In the genomic region with DNA sequence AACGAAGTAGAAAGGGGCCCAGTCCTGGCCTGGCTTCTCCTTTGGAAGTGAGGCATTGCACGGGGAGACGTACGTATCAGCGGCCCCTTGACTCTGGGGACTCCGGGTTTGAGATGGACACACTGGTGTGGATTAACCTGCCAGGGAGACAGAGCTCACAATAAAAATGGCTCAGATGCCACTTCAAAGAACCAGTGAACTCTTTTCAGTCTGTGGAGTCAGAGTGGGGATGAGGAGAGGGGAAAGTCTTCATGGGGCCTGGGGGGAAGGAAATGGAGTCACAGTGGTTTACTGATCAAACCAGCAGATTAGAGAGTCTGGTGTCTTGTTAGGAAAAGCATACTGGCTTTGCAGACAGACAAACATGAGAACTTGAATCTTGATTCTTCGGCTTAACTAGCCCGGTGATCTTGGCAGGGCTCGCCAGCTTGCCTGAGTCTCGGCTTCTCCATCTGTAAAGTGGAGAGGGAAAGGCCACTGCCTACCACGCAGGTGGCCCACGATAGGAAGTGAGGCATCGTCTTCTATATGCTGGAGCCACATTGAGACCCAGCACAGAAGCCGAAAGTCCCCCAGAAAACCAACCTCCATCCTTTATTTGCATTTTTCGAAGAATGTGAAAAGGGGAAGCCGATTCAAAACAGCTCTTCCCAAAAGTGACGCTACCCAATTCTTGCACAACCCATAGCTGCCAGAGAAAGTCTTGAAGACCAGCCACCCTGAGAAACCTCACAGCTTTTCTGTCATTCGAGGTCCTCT, we compare ENCODE assay signal across 8 cellular contexts. TPM values are rescaled to one million over a fixed set of nuclear protein-coding genes. Genes with fewer than 3 reads are reported as not detected.
DNase-seq lines count a peak whose midpoint lies in the region; ATAC-seq, FAIRE-seq and TF ChIP-seq lines count a peak whose summit lies in the region.

A gene with protein sequence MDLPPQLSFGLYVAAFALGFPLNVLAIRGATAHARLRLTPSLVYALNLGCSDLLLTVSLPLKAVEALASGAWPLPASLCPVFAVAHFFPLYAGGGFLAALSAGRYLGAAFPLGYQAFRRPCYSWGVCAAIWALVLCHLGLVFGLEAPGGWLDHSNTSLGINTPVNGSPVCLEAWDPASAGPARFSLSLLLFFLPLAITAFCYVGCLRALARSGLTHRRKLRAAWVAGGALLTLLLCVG (N-terminal part only) (plus strand): TSS at position 732 of the 759 bp plus-strand sequence. CDS start 3,650 bp downstream, outside the sequence.

- no TSS peak for BruUV-seq in A673 (replicated peaks; lab: Mats Ljungman, UMichigan)

- peaks cover 5% of the 10 kb centered on the region for H3K27me3 ChIP-seq in A673 (replicated peaks; ENCODE audit: insufficient read depth, low read depth, low read length, poor library complexity)

- peak; percentile 63; the same call in 1 of the 2 replicates for TF ChIP-seq POLR2A in GM12892 (IDR thresholded peaks at IDR 0.05; ENCODE audit: low read depth, low read length)

- H3K9me3 ChIP-seq in A673 (ENCODE audit: low read depth, low read length, poor library complexity, severe bottlenecking) = no peaks in the 10 kb centered on the region

- FAIRE-seq in GM12892 (lab: Jason Lieb, UNC) = peak; percentile 94

- CTCF ChIA-PET in A673 (lab: Charles Lee) = no interaction called here

- peak within 1 kb of the TSS; percentile 96 for H3K27ac Mint-ChIP-seq in activated naive CD8-positive, alpha-beta T cell

- no peaks in the 10 kb centered on the region for H3K4me1 ChIP-seq in A673 (ENCODE audit: insufficient read depth, low read length, poor library complexity, severe bottlenecking)

- no peak for TF ChIP-seq CTCF in A673 (conservative IDR thresholded peaks at IDR 0.05; ENCODE audit: low read depth, low read length)

- H3K4me3 Mint-ChIP-seq in activated naive CD8-positive, alpha-beta T cell = peak within 1 kb of the TSS; percentile 80

- H3K36me3 Mint-ChIP-seq in activated naive CD8-positive, alpha-beta T cell = no peaks in the 10 kb centered on the region

- intact Hi-C loops in A673 (cut with micrococcal nuclease; ENCODE audit: unreplicated experiment) = no loop called here

- peaks cover 27% of the 10 kb centered on the region for H3K4me1 Mint-ChIP-seq in activated naive CD8-positive, alpha-beta T cell (ENCODE audit: low read depth)

- H3K36me3 ChIP-seq in A673 (ENCODE audit: insufficient read depth, low read length, poor library complexity, severe bottlenecking) = no peaks in the 10 kb centered on the region

- ATAC-seq in GM21723 (IDR thresholded peaks at IDR 0.05; ENCODE audit: unreplicated experiment) = peak; percentile 61

- no peaks in the 10 kb centered on the region for H3K9me3 Mint-ChIP-seq in activated naive CD8-positive, alpha-beta T cell (ENCODE audit: low read depth)

- no peak within 1 kb of the TSS for H3K27ac ChIP-seq in A673 (ENCODE audit: low read depth, low read length, poor library complexity, severe bottlenecking)

- DNase-seq in GM12892 (ENCODE audit: insufficient read length) (peak; percentile 64), NAMALWA (ENCODE audit: low spot score) (peak; percentile 86), NCI-H2227 (lab: John Stamatoyannopoulos, UW; ENCODE audit: unreplicated experiment) (no peak), DMS53 (lab: John Stamatoyannopoulos, UW) (no peak), A673 (ENCODE audit: low spot score) (no peak)
- peak; percentile 73 for DNase-seq in stimulated activated CD4-positive, alpha-beta T cell treated with anti-CD3 and anti-CD28 coated beads, Interleukin-15, amount 100 ng/mL, for 24 hours

- POLR2A ChIA-PET in A673 (lab: Charles Lee; ENCODE audit: low non-redundant PET) = no interaction called here

- H3K27me3 Mint-ChIP-seq in activated naive CD8-positive, alpha-beta T cell = peaks cover 1% of the 10 kb centered on the region

- H3K4me3 ChIP-seq in A673 (ENCODE audit: low read depth, low read length, poor library complexity, severe bottlenecking) = no peak within 1 kb of the TSS

RNA-seq across cellular contexts. Expression of the gene that starts here (rescaled TPM):
- 1.3 TPM for polyA plus RNA-seq in GM12892 (2012; ENCODE audit: missing spikeins)
- total RNA-seq in A673 (2021) = not detected in 2 replicates

Comparison
In these comparisons a context has a peak if more than half of its experiments do, and no peak if none do; other contexts are left out.
1. DNase-seq: peak in GM12892 (single experiment), NAMALWA (single experiment) and stimulated activated CD4-positive, alpha-beta T cell treated with anti-CD3 and anti-CD28 coated beads, Interleukin-15, amount 100 ng/mL, for 24 hours (single experiment); none in NCI-H2227 (single experiment), DMS53 (single experiment) and A673 (single experiment).